ENCODE assay signal across 7 cellular contexts in the genomic region with DNA sequence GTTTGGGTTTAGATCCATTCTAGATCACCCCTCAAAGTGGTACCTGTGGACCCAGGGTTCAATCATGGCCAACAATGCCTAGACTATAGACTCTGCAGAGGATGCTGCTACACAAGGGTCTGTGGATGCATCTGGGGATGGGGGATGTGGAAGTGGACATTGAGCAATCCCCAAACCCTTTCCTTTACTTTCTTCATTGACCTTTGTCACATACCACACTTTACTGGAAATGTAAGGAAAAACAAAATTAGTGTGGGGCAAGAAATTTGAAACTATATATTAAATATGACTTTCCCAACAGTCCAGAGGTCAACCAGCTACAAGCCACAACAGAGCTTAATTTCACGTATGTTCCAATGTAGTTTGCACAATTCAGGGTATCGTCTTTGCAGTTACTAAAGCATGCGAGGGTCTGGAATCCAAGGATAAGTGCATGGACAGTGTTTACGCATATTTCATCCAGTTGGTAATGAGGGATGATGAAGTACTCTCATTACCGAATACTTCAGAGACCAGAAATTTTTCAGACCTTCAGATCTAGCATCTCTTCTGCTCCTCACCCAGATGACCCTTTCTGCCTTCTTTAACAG.
"Had no signal": no experiment of that assay in that cellular context is flagged by ENCODE, and none has a peak within 500 bp of the region (broad histone marks: within the 10 kb centered on the region; RNA-seq: fewer than 3 reads in every experiment).

No MANE protein-coding gene starts in this region.

- ATAC-seq: GM23338, K562 had no signal

- H3K4me2 ChIP-seq: GM23338 had no signal

- DNase-seq: H9, HCEC 1CT, IMR-90, KG1 had no signal

- H2AFZ ChIP-seq: GM23338 had no signal

- H3K4me3 ChIP-seq: GM23338, K562 had no signal

- H3K27ac ChIP-seq: HL-60 had no signal
